12 cellular contexts compared by ENCODE assay signal in the genomic region with DNA sequence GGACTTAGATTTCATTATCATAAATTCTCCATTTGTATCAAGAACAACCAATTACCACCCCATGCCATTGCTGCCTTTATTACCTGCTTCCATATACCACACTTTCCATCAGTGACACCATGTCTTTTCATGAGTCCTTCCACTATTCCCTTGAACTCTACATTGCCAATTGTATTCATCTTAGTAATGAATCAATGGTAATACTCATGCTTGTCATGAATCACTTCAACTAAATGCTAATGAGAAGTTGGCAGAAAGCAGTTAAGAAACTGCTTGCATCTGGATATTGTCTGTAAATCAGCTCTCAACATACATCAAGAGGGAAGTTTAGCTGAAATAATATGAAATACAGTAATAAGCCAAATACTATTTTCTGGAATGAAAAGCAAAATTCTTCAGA.
DNase-seq lines count a peak whose midpoint lies in the region; TF ChIP-seq lines count a peak whose summit lies in the region.
"Had no signal": no experiment of that assay in that cellular context is flagged by ENCODE, and none has a peak within 500 bp of the region (broad histone marks: within the 10 kb centered on the region; RNA-seq: fewer than 3 reads in every experiment).

No MANE protein-coding gene starts in this region.

- H3K27me3 ChIP-seq in neural cell (ENCODE audit: insufficient read depth, low read depth, low read length) = no peaks in the 10 kb centered on the region
- H3K27me3 ChIP-seq: BLaER1 treated with 17β-estradiol and CSF1 and Interleukin-3, amounts not matched to agents 10 nM and 100 nM had no signal

- peak; percentile 59 for TF ChIP-seq EP300 in neural cell (conservative IDR thresholded peaks at IDR 0.05; ENCODE audit: poor library complexity, severe bottlenecking)

- TF ChIP-seq RAD21 in neural cell (conservative IDR thresholded peaks at IDR 0.05) = no peak

- DNase-seq in ELR (ENCODE audit: low read depth) (peak; percentile 10), RKO (ENCODE audit: low spot score) (peak; percentile 15), epithelial cell of esophagus (ENCODE audit: low read depth) (peak; percentile 41), chondrocyte (ENCODE audit: low spot score) (no peak)
- DNase-seq in activated naive CD4-positive, alpha-beta T cell treated with Interleukin-2 at 50 U/mL for 16 hours = no peak
- DNase-seq in T-helper 2 cell treated with Interferon-gamma antibody and Interleukin-4, amounts not matched to agents 5 μg/mL and 100 μg/mL, for 36 hours (ENCODE audit: low spot score) = no peak
- DNase-seq: ACHN; CD4-positive, CD25-positive, alpha-beta regulatory T cell; DMS79 had no signal

- H3K27ac ChIP-seq in neural cell (ENCODE audit: low read length) = peak overlapping the region; percentile 2
- H3K27ac ChIP-seq: BLaER1 treated with 17β-estradiol and CSF1 and Interleukin-3, amounts not matched to agents 10 nM and 100 nM had no signal

- no peak overlapping the region for H3K4me2 ChIP-seq in neural cell (ENCODE audit: low read length)
- H3K4me2 ChIP-seq: BLaER1 treated with 17β-estradiol and CSF1 and Interleukin-3, amounts not matched to agents 10 nM and 100 nM had no signal

- peaks cover 13% of the 10 kb centered on the region for H3K4me1 Mint-ChIP-seq in chondrocyte (ENCODE audit: low read depth)
- no peaks in the 10 kb centered on the region for H3K4me1 Mint-ChIP-seq in T-helper 2 cell treated with Interferon-gamma antibody and Interleukin-4, amounts not matched to agents 5 μg/mL and 100 μg/mL, for 36 hours (ENCODE audit: low read depth)
- H3K4me1 Mint-ChIP-seq: CD4-positive, CD25-positive, alpha-beta regulatory T cell had no signal

- no peak overlapping the region for H2AFZ ChIP-seq in neural cell (ENCODE audit: low read depth, low read length)

- H3K79me2 ChIP-seq in neural cell (replicated peaks; ENCODE audit: insufficient read depth, low read length) = no peaks in the 10 kb centered on the region

- no peaks in the 10 kb centered on the region for H3K36me3 Mint-ChIP-seq in chondrocyte (ENCODE audit: low read depth)
- H3K36me3 Mint-ChIP-seq in T-helper 2 cell treated with Interferon-gamma antibody and Interleukin-4, amounts not matched to agents 5 μg/mL and 100 μg/mL, for 36 hours (ENCODE audit: low read depth) = no peaks in the 10 kb centered on the region
- H3K36me3 Mint-ChIP-seq: CD4-positive, CD25-positive, alpha-beta regulatory T cell had no signal

- H3K9me3 ChIP-seq in neural cell (ENCODE audit: low read length) = no peaks in the 10 kb centered on the region
- H3K9me3 ChIP-seq: BLaER1 treated with 17β-estradiol and CSF1 and Interleukin-3, amounts not matched to agents 10 nM and 100 nM; HAP-1 had no signal

- H3K36me3 ChIP-seq in neural cell (ENCODE audit: insufficient read depth, low read length) = no peaks in the 10 kb centered on the region
- H3K36me3 ChIP-seq: BLaER1 treated with 17β-estradiol and CSF1 and Interleukin-3, amounts not matched to agents 10 nM and 100 nM; HAP-1 had no signal

- H3K4me3 ChIP-seq in epithelial cell of esophagus (ENCODE audit: low read length) (no peak overlapping the region), neural cell (ENCODE audit: low read length) (no peak overlapping the region)
- H3K4me3 ChIP-seq: BLaER1 treated with 17β-estradiol and CSF1 and Interleukin-3, amounts not matched to agents 10 nM and 100 nM; HAP-1 had no signal

- no peak overlapping the region for H3K4me3 Mint-ChIP-seq in chondrocyte (ENCODE audit: unreplicated experiment)
- no peak overlapping the region for H3K4me3 Mint-ChIP-seq in T-helper 2 cell treated with Interferon-gamma antibody and Interleukin-4, amounts not matched to agents 5 μg/mL and 100 μg/mL, for 36 hours
- H3K4me3 Mint-ChIP-seq: CD4-positive, CD25-positive, alpha-beta regulatory T cell had no signal

- no peaks in the 10 kb centered on the region for H3F3A ChIP-seq in neural cell (ENCODE audit: insufficient read depth, low read length, poor library complexity, severe bottlenecking)

- H3K9ac ChIP-seq in neural cell (ENCODE audit: low read length) = no peak overlapping the region
- H3K9ac ChIP-seq: BLaER1 treated with 17β-estradiol and CSF1 and Interleukin-3, amounts not matched to agents 10 nM and 100 nM had no signal

- H3K27ac Mint-ChIP-seq in chondrocyte (ENCODE audit: unreplicated experiment) = no peak overlapping the region
- H3K27ac Mint-ChIP-seq in T-helper 2 cell treated with Interferon-gamma antibody and Interleukin-4, amounts not matched to agents 5 μg/mL and 100 μg/mL, for 36 hours = no peak overlapping the region
- H3K27ac Mint-ChIP-seq: CD4-positive, CD25-positive, alpha-beta regulatory T cell had no signal

- H4K20me1 ChIP-seq in neural cell (ENCODE audit: insufficient read depth) = no peaks in the 10 kb centered on the region
- H4K20me1 ChIP-seq: BLaER1 treated with 17β-estradiol and CSF1 and Interleukin-3, amounts not matched to agents 10 nM and 100 nM had no signal

- TF ChIP-seq CTCF in epithelial cell of esophagus (IDR thresholded peaks at IDR 0.05; ENCODE audit: insufficient read depth, low read depth, low read length, missing control alignments) = no peak
- no peak for TF ChIP-seq CTCF in neural cell (IDR thresholded peaks at IDR 0.05; ENCODE audit: poor library complexity, severe bottlenecking)
- no peak for TF ChIP-seq CTCF in chondrocyte (IDR thresholded peaks at IDR 0.05)

- H3K9me2 ChIP-seq in neural cell (ENCODE audit: insufficient read depth, low read length) = no peaks in the 10 kb centered on the region

- H3K27me3 Mint-ChIP-seq in chondrocyte (ENCODE audit: low read depth) = no peaks in the 10 kb centered on the region
- no peaks in the 10 kb centered on the region for H3K27me3 Mint-ChIP-seq in T-helper 2 cell treated with Interferon-gamma antibody and Interleukin-4, amounts not matched to agents 5 μg/mL and 100 μg/mL, for 36 hours (ENCODE audit: low read depth)
- H3K27me3 Mint-ChIP-seq: CD4-positive, CD25-positive, alpha-beta regulatory T cell had no signal

- no peaks in the 10 kb centered on the region for H3K9me3 Mint-ChIP-seq in chondrocyte (ENCODE audit: low read depth)
- H3K9me3 Mint-ChIP-seq in T-helper 2 cell treated with Interferon-gamma antibody and Interleukin-4, amounts not matched to agents 5 μg/mL and 100 μg/mL, for 36 hours = no peaks in the 10 kb centered on the region

TF ChIP-seq in neural cell, 6 proteins besides CTCF, POLR2A, EP300 and RAD21:
- TF ChIP-seq POLR2AphosphoS5 (IDR thresholded peaks at IDR 0.05) (peak; percentile 48), TAF1 (IDR thresholded peaks at IDR 0.05; ENCODE audit: low read depth) (no peak), EZH2 (IDR thresholded peaks at IDR 0.05; ENCODE audit: borderline replicate concordance, insufficient read depth, low read length, poor library complexity, severe bottlenecking) (no peak)

Comparison
In these comparisons a context has a peak if more than half of its experiments do, and no peak if none do; other contexts are left out.
1. DNase-seq: peak in ELR (single experiment), RKO (single experiment) and epithelial cell of esophagus (single experiment); none in activated naive CD4-positive, alpha-beta T cell treated with Interleukin-2 at 50 U/mL for 16 hours (single experiment), chondrocyte (single experiment) and T-helper 2 cell treated with Interferon-gamma antibody and Interleukin-4, amounts not matched to agents 5 μg/mL and 100 μg/mL, for 36 hours (single experiment).